19 cellular contexts compared by ENCODE assay signal in the genomic region with DNA sequence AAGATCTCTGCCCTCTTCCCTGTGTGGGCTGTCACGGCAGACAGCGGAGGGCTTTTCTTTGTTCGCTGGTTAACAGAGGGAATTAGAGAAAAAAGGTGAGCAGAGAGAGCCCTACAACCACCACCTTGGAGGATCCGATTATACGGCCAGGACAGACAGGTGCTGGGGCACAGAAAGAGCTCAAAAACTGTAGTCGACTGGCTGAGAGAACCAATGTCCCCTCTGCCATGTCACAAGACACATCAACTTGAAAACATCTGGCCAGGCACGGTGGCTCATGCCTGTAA. TPM values are rescaled to one million over a fixed set of nuclear protein-coding genes. Genes with fewer than 3 reads are reported as not detected.
A peak's percentile ranks its signal among the peaks of the same experiment; 100 is the strongest.
DNase-seq lines count a peak whose midpoint lies in the region; ATAC-seq and TF ChIP-seq lines count a peak whose summit lies in the region.
"Had no signal": no experiment of that assay in that cellular context is flagged by ENCODE, and none has a peak within 500 bp of the region (broad histone marks: within the 10 kb centered on the region; RNA-seq: fewer than 3 reads in every experiment).

No MANE protein-coding gene starts in this region.

- peak overlapping the region; percentile 61 for H3K9ac ChIP-seq in NT2/D1 (ENCODE audit: insufficient read length, low read depth)
- H3K9ac ChIP-seq in colonic mucosa (ENCODE audit: low read depth in 2 of 2, low read length in 2 of 2) = no peak overlapping the region

- H3K27me3 ChIP-seq in NT2/D1 (ENCODE audit: insufficient read depth, insufficient read length) (no peaks in the 10 kb centered on the region), colonic mucosa (no peaks in the 10 kb centered on the region), gastroesophageal sphincter (no peaks in the 10 kb centered on the region)

- DNase-seq in natural killer cell (no peak), NT2/D1 (ENCODE audit: low read depth, low spot score) (no peak), colonic mucosa (no peak), SHP77 treated with DMSO at 0.1 percent for 48 hours (lab: John Stamatoyannopoulos, UW) (no peak)
- DNase-seq in natural killer cell treated with Interleukin-12 subunit alpha and Interleukin-12 subunit beta and Interleukin-15 and Interleukin-18, amount 100 ng/mL, for 72 hours (ENCODE audit: low spot score) = no peak
- DNase-seq: AML-193; Caco-2; CD4-positive, alpha-beta T cell; GF-D8; GOT3; NCI-H1105; NCI-H1694 treated with DMSO at 0.1 percent for 48 hours; NCI-H510A; SHP77 had no signal

- H3K9me3 ChIP-seq in NT2/D1 (ENCODE audit: insufficient read depth, low read length) = no peaks in the 10 kb centered on the region
- peaks cover 4% of the 10 kb centered on the region for H3K9me3 ChIP-seq in mesodermal cell (ENCODE audit: control insufficient read depth, low read length)
- H3K9me3 ChIP-seq in colonic mucosa = no peaks in the 10 kb centered on the region
- H3K9me3 ChIP-seq in gastroesophageal sphincter = no peaks in the 10 kb centered on the region
- H3K9me3 ChIP-seq: Caco-2 had no signal

- no peak for ATAC-seq in natural killer cell
- ATAC-seq in natural killer cell treated with Interleukin-12 subunit alpha and Interleukin-12 subunit beta and Interleukin-15 and Interleukin-18, amount 100 ng/mL, for 72 hours = no peak
- ATAC-seq in HG03097 (IDR thresholded peaks at IDR 0.05; ENCODE audit: low FRiP score, unreplicated experiment) = no peak
- ATAC-seq in gastroesophageal sphincter = no peak
- ATAC-seq: SK-N-SH treated with all-trans-retinoic acid at 6 μM for 48 hours had no signal

- H3K4me1 ChIP-seq in NT2/D1 (ENCODE audit: insufficient read depth, insufficient read length) = peaks cover 20% of the 10 kb centered on the region
- peaks cover 49% of the 10 kb centered on the region for H3K4me1 ChIP-seq in mesodermal cell (ENCODE audit: control insufficient read depth, insufficient read depth, low read length, poor library complexity, severe bottlenecking)
- no peaks in the 10 kb centered on the region for H3K4me1 ChIP-seq in colonic mucosa
- peaks cover 0 to 22% (median 0%) of the 10 kb centered on the region in 3 donors for H3K4me1 ChIP-seq in gastroesophageal sphincter
- H3K4me1 ChIP-seq: Caco-2 had no signal

- H3K27me3 Mint-ChIP-seq in natural killer cell (ENCODE audit: low read depth in 2 of 2) = no peaks in the 10 kb centered on the region
- no peaks in the 10 kb centered on the region for H3K27me3 Mint-ChIP-seq in natural killer cell treated with Interleukin-12 subunit alpha and Interleukin-12 subunit beta and Interleukin-15 and Interleukin-18, amount 100 ng/mL, for 72 hours
- H3K27me3 Mint-ChIP-seq: CD4-positive, alpha-beta T cell had no signal

- H3K4me3 Mint-ChIP-seq in natural killer cell = peak overlapping the region; percentile 47
- H3K4me3 Mint-ChIP-seq in natural killer cell treated with Interleukin-12 subunit alpha and Interleukin-12 subunit beta and Interleukin-15 and Interleukin-18, amount 100 ng/mL, for 72 hours = no peak overlapping the region
- H3K4me3 Mint-ChIP-seq: CD4-positive, alpha-beta T cell had no signal

- H3K27ac ChIP-seq in mesodermal cell (ENCODE audit: low read depth, low read length, severe bottlenecking) (peak overlapping the region; percentile 97), colonic mucosa (no peak overlapping the region), gastroesophageal sphincter (no peak overlapping the region)
- H3K27ac ChIP-seq: 22Rv1 had no signal

- no peaks in the 10 kb centered on the region for H3K36me3 Mint-ChIP-seq in natural killer cell
- no peaks in the 10 kb centered on the region for H3K36me3 Mint-ChIP-seq in natural killer cell treated with Interleukin-12 subunit alpha and Interleukin-12 subunit beta and Interleukin-15 and Interleukin-18, amount 100 ng/mL, for 72 hours

- H3K4me1 Mint-ChIP-seq in natural killer cell = peaks cover 50 to 60% of the 10 kb centered on the region in 2 donors
- peaks cover 36 to 42% of the 10 kb centered on the region in 2 donors for H3K4me1 Mint-ChIP-seq in natural killer cell treated with Interleukin-12 subunit alpha and Interleukin-12 subunit beta and Interleukin-15 and Interleukin-18, amount 100 ng/mL, for 72 hours (ENCODE audit: low read depth in 2 of 2)

- H3K27ac Mint-ChIP-seq in natural killer cell = peak overlapping the region in 1 of 2 donors; percentile 69
- no peak overlapping the region for H3K27ac Mint-ChIP-seq in natural killer cell treated with Interleukin-12 subunit alpha and Interleukin-12 subunit beta and Interleukin-15 and Interleukin-18, amount 100 ng/mL, for 72 hours
- H3K27ac Mint-ChIP-seq: CD4-positive, alpha-beta T cell had no signal

- no peak for TF ChIP-seq POLR2A in gastroesophageal sphincter (IDR thresholded peaks at IDR 0.05)

- intact Hi-C loops in natural killer cell (cut with micrococcal nuclease) = no loop called here
- intact Hi-C loops in colonic mucosa (cut with DNase I) = no loop called here

- WGBS in mesodermal cell (ENCODE audit: insufficient coverage in 2 of 2), 2 experiments = 53 to 70% methylated on average over 4 of the region's 7 CpGs
- WGBS in gastroesophageal sphincter (ENCODE audit: low coverage in 1 of 2), 2 donors = 69 to 76% methylated on average over 2 to 6 of the region's 7 CpGs

- H3K36me3 ChIP-seq in NT2/D1 (ENCODE audit: insufficient read depth, insufficient read length, low read length) = no peaks in the 10 kb centered on the region
- no peaks in the 10 kb centered on the region for H3K36me3 ChIP-seq in mesodermal cell (ENCODE audit: control insufficient read depth, insufficient read depth, low read length)
- H3K36me3 ChIP-seq in colonic mucosa = no peaks in the 10 kb centered on the region
- H3K36me3 ChIP-seq in gastroesophageal sphincter = no peaks in the 10 kb centered on the region

- no peaks in the 10 kb centered on the region for H3K9me3 Mint-ChIP-seq in natural killer cell
- no peaks in the 10 kb centered on the region for H3K9me3 Mint-ChIP-seq in natural killer cell treated with Interleukin-12 subunit alpha and Interleukin-12 subunit beta and Interleukin-15 and Interleukin-18, amount 100 ng/mL, for 72 hours
- H3K9me3 Mint-ChIP-seq: CD4-positive, alpha-beta T cell had no signal

- TF ChIP-seq EP300 in gastroesophageal sphincter (IDR thresholded peaks at IDR 0.05) = no peak

- H3K4me3 ChIP-seq in NT2/D1 (ENCODE audit: insufficient read length, low read depth) = no peak overlapping the region
- no peak overlapping the region for H3K4me3 ChIP-seq in mesodermal cell (ENCODE audit: extremely low read depth, insufficient read depth, low read length, poor library complexity, severe bottlenecking)
- H3K4me3 ChIP-seq in colonic mucosa = no peak overlapping the region
- no peak overlapping the region for H3K4me3 ChIP-seq in gastroesophageal sphincter

- no peak for TF ChIP-seq CTCF in natural killer cell (IDR thresholded peaks at IDR 0.05)
- no peak for TF ChIP-seq CTCF in colonic mucosa (IDR thresholded peaks at IDR 0.05)
- no peak for TF ChIP-seq CTCF in gastroesophageal sphincter (IDR thresholded peaks at IDR 0.05)

RNA-seq across cellular contexts. Expression of a gene that starts 19.7 kb away (rescaled TPM):
- total RNA-seq in natural killer cell (10 to 100 TPM; 70.7 to 89.1 (median 84.8) TPM), colonic mucosa (10 to 100 TPM in 1 of 2 donors, 1 to 10 TPM in 1; 4.7 to 17.0 TPM), gastroesophageal sphincter (100 to 1,000 TPM in 1 of 4 donors, 10 to 100 TPM in 3; 62.6 to 122 (median 77.0) TPM)
- total RNA-seq in natural killer cell treated with Interleukin-12 subunit alpha and Interleukin-12 subunit beta and Interleukin-15 and Interleukin-18, amount 100 ng/mL, for 72 hours = 1 to 10 TPM; 4.9 to 5.5 TPM
- 18.3 TPM for polyA plus RNA-seq in mesodermal cell (2013, experiment 1 of 2)
- polyA plus RNA-seq in mesodermal cell (2013, experiment 2 of 2) = 20.5 TPM
